27 cellular contexts compared by ENCODE assay signal in the genomic region with DNA sequence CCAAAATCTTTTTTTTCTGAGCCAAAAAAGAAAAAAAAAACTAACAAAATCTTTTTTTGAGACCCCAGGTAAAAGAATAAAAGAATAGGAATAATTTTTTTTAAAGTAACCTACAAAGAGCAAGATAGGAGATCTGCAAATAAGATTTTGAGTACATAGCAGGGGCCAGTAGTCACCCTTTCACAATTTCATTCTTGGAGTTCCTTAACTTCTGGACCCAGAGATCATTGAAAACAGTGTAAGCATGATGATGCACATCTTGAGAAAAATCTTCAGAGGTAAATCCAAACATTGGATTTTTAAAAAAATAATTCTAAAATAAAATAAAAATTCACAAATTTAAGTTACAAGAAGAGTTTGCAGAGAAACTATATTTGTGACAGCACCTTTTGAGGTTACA. TPM values are rescaled to one million over a fixed set of nuclear protein-coding genes. Genes with fewer than 3 reads are reported as not detected.
DNase-seq lines count a peak whose midpoint lies in the region; ATAC-seq and TF ChIP-seq lines count a peak whose summit lies in the region.
"Had no signal": no experiment of that assay in that cellular context is flagged by ENCODE, and none has a peak within 500 bp of the region (broad histone marks: within the 10 kb centered on the region; RNA-seq: fewer than 3 reads in every experiment).

No MANE protein-coding gene starts in this region.

- H3K36me3 ChIP-seq in Loucy (ENCODE audit: insufficient read depth, low read length) = peaks cover 99% of the 10 kb centered on the region

- no peak overlapping the region for H3K9ac ChIP-seq in Loucy (ENCODE audit: low read depth, low read length, poor library complexity, severe bottlenecking)

- DNase-seq in activated naive CD4-positive, alpha-beta T cell treated with anti-CD3 and anti-CD28 coated beads, Interleukin-2, amount 10 ng/mL, durations not matched to agents 7 days and 5 days = no peak
- DNase-seq in activated naive CD4-positive, alpha-beta T cell treated with anti-CD3 and anti-CD28 coated beads, Interleukin-2, amount 50 U/mL, for 72 hours (ENCODE audit: low spot score in 2 of 2) = no peak
- DNase-seq in fibroblast of gingiva (ENCODE audit: low read depth) (peak; percentile 40), AML-193 (lab: John Stamatoyannopoulos, UW) (no peak), NCI-H187 treated with DMSO at 0.1 percent for 48 hours (lab: John Stamatoyannopoulos, UW) (no peak), midbrain (lab: John Stamatoyannopoulos, UW) (no peak)
- DNase-seq in stimulated activated effector memory CD8-positive, alpha-beta T cell treated with anti-CD3 and anti-CD28 coated beads, Interleukin-12 subunit alpha, Interleukin-12 subunit beta, amount 100 ng/mL, for 72 hours (ENCODE audit: low spot score in 2 of 2) = no peak
- DNase-seq: activated CD4-positive, alpha-beta T cell treated with anti-CD3 and anti-CD28 coated beads for 4 hours; cortex of kidney; DMS53; endodermal cell; esophagus squamous epithelium; GF-D8; islet precursor cell; mucosa of descending colon; NCI-H2171 treated with DMSO at 0.1 percent for 48 hours; NCI-H524 treated with DMSO at 0.1 percent for 48 hours; nephron progenitor cell; NK-92 treated with Interleukin-12 subunit alpha and Interleukin-12 subunit beta, amount 100 ng/mL, for 24 hours; pancreas; SIG-M5; thyroid gland had no signal

- H3F3A ChIP-seq in Loucy (ENCODE audit: low read depth) = peaks cover 53% of the 10 kb centered on the region

- TF ChIP-seq CTCF in Loucy (conservative IDR thresholded peaks at IDR 0.05; ENCODE audit: low read length) = no peak

- no peaks in the 10 kb centered on the region for H3K9me2 ChIP-seq in Loucy (replicated peaks; ENCODE audit: low read depth, low read length)

- no peaks in the 10 kb centered on the region for H3K27me3 ChIP-seq in Loucy (ENCODE audit: insufficient read depth, low read length, poor library complexity, severe bottlenecking)
- H3K27me3 ChIP-seq: cardiac muscle cell, esophagus squamous epithelium, pancreas, right atrium auricular region, thyroid gland had no signal

- H3K4me3 Mint-ChIP-seq in activated naive CD4-positive, alpha-beta T cell treated with anti-CD3 and anti-CD28 coated beads, Interleukin-2, amount 10 ng/mL, durations not matched to agents 7 days and 5 days = no peak overlapping the region
- H3K4me3 Mint-ChIP-seq in stimulated activated effector memory CD8-positive, alpha-beta T cell treated with anti-CD3 and anti-CD28 coated beads, Interleukin-12 subunit alpha, Interleukin-12 subunit beta, amount 100 ng/mL, for 72 hours = no peak overlapping the region
- H3K4me3 Mint-ChIP-seq: endodermal cell; nephron progenitor cell; stimulated activated naive CD8-positive, alpha-beta T cell treated with anti-CD3 and anti-CD28 coated beads, Interleukin-15, Interleukin-2, amounts not matched to agents 100 ng/mL and 50 ng/mL, for 24 hours had no signal

- H3K4me2 ChIP-seq in Loucy (ENCODE audit: low read depth, low read length, poor library complexity, severe bottlenecking) = peak overlapping the region; percentile 17

- no peaks in the 10 kb centered on the region for H3K9me3 Mint-ChIP-seq in activated naive CD4-positive, alpha-beta T cell treated with anti-CD3 and anti-CD28 coated beads, Interleukin-2, amount 10 ng/mL, durations not matched to agents 7 days and 5 days
- H3K9me3 Mint-ChIP-seq in activated naive CD4-positive, alpha-beta T cell treated with anti-CD3 and anti-CD28 coated beads, Interleukin-2, amount 50 U/mL, for 72 hours = no peaks in the 10 kb centered on the region
- H3K9me3 Mint-ChIP-seq in stimulated activated effector memory CD8-positive, alpha-beta T cell treated with anti-CD3 and anti-CD28 coated beads, Interleukin-12 subunit alpha, Interleukin-12 subunit beta, amount 100 ng/mL, for 72 hours = no peaks in the 10 kb centered on the region
- H3K9me3 Mint-ChIP-seq: endodermal cell; nephron progenitor cell; stimulated activated naive CD8-positive, alpha-beta T cell treated with anti-CD3 and anti-CD28 coated beads, Interleukin-15, Interleukin-2, amounts not matched to agents 100 ng/mL and 50 ng/mL, for 24 hours had no signal

- peaks cover 63% of the 10 kb centered on the region for H3K36me3 Mint-ChIP-seq in activated naive CD4-positive, alpha-beta T cell treated with anti-CD3 and anti-CD28 coated beads, Interleukin-2, amount 10 ng/mL, durations not matched to agents 7 days and 5 days
- H3K36me3 Mint-ChIP-seq in activated naive CD4-positive, alpha-beta T cell treated with anti-CD3 and anti-CD28 coated beads, Interleukin-2, amount 50 U/mL, for 72 hours = peaks cover 28 to 58% of the 10 kb centered on the region in 2 donors
- peaks cover 100% of the 10 kb centered on the region for H3K36me3 Mint-ChIP-seq in stimulated activated effector memory CD8-positive, alpha-beta T cell treated with anti-CD3 and anti-CD28 coated beads, Interleukin-12 subunit alpha, Interleukin-12 subunit beta, amount 100 ng/mL, for 72 hours

- ATAC-seq in activated naive CD4-positive, alpha-beta T cell treated with anti-CD3 and anti-CD28 coated beads, Interleukin-2, amount 50 U/mL, for 72 hours = no peak
- ATAC-seq in stimulated activated effector memory CD8-positive, alpha-beta T cell treated with anti-CD3 and anti-CD28 coated beads, Interleukin-12 subunit alpha, Interleukin-12 subunit beta, amount 100 ng/mL, for 72 hours = no peak
- ATAC-seq: mucosa of descending colon, Panc1, pancreas had no signal

- peaks cover 98% of the 10 kb centered on the region for H4K20me1 ChIP-seq in Loucy (ENCODE audit: insufficient read depth, low read length, poor library complexity, severe bottlenecking)

- no peak overlapping the region for H3K4me3 ChIP-seq in Loucy (ENCODE audit: low read length, poor library complexity, severe bottlenecking)
- H3K4me3 ChIP-seq: cardiac muscle cell, esophagus squamous epithelium, mucosa of descending colon, pancreas, right atrium auricular region, thyroid gland had no signal

- H3K27me3 Mint-ChIP-seq in activated naive CD4-positive, alpha-beta T cell treated with anti-CD3 and anti-CD28 coated beads, Interleukin-2, amount 10 ng/mL, durations not matched to agents 7 days and 5 days = no peaks in the 10 kb centered on the region
- H3K27me3 Mint-ChIP-seq: stimulated activated naive CD8-positive, alpha-beta T cell treated with anti-CD3 and anti-CD28 coated beads, Interleukin-15, Interleukin-2, amounts not matched to agents 100 ng/mL and 50 ng/mL, for 24 hours had no signal

- peak overlapping the region; percentile 53 for H3K27ac Mint-ChIP-seq in activated naive CD4-positive, alpha-beta T cell treated with anti-CD3 and anti-CD28 coated beads, Interleukin-2, amount 10 ng/mL, durations not matched to agents 7 days and 5 days
- H3K27ac Mint-ChIP-seq in activated naive CD4-positive, alpha-beta T cell treated with anti-CD3 and anti-CD28 coated beads, Interleukin-2, amount 50 U/mL, for 72 hours = no peak overlapping the region
- H3K27ac Mint-ChIP-seq in stimulated activated effector memory CD8-positive, alpha-beta T cell treated with anti-CD3 and anti-CD28 coated beads, Interleukin-12 subunit alpha, Interleukin-12 subunit beta, amount 100 ng/mL, for 72 hours = peak overlapping the region; percentile 69
- H3K27ac Mint-ChIP-seq: endodermal cell, nephron progenitor cell had no signal

- peaks cover 41% of the 10 kb centered on the region for H3K4me1 ChIP-seq in Loucy (ENCODE audit: insufficient read depth, low read length, poor library complexity, severe bottlenecking)
- H3K4me1 ChIP-seq: esophagus squamous epithelium, pancreas, right atrium auricular region, thyroid gland had no signal

- CTCF ChIA-PET in activated naive CD4-positive, alpha-beta T cell treated with anti-CD3 and anti-CD28 coated beads, Interleukin-2, amount 10 ng/mL, durations not matched to agents 7 days and 5 days (lab: Charles Lee) = interaction anchor here (5.4 kb wide), 1 partner anchor 10 kb away, joined by 49 read pairs; no protein-coding TSS in a partner anchor

- H3K9me3 ChIP-seq in Loucy (ENCODE audit: insufficient read depth, low read depth, low read length) = no peaks in the 10 kb centered on the region
- H3K9me3 ChIP-seq: esophagus squamous epithelium, mucosa of descending colon, pancreas, right atrium auricular region, thyroid gland had no signal

- no peaks in the 10 kb centered on the region for H3K4me1 Mint-ChIP-seq in activated naive CD4-positive, alpha-beta T cell treated with anti-CD3 and anti-CD28 coated beads, Interleukin-2, amount 10 ng/mL, durations not matched to agents 7 days and 5 days
- H3K4me1 Mint-ChIP-seq in stimulated activated effector memory CD8-positive, alpha-beta T cell treated with anti-CD3 and anti-CD28 coated beads, Interleukin-12 subunit alpha, Interleukin-12 subunit beta, amount 100 ng/mL, for 72 hours = peaks cover 14% of the 10 kb centered on the region
- H3K4me1 Mint-ChIP-seq: endodermal cell, nephron progenitor cell had no signal

- H2AFZ ChIP-seq in Loucy (ENCODE audit: low read length) = no peak overlapping the region

- peaks cover 100% of the 10 kb centered on the region for H3K79me2 ChIP-seq in Loucy (ENCODE audit: insufficient read depth, low read length)

RNA-seq across cellular contexts. Expression of a gene that starts 18.8 kb away (rescaled TPM):
- total RNA-seq in activated naive CD4-positive, alpha-beta T cell treated with anti-CD3 and anti-CD28 coated beads, Interleukin-2, amount 50 U/mL, for 72 hours = 100 to 1,000 TPM; 396 to 546 TPM

Comparison
In these comparisons a context has a peak if more than half of its experiments do, and no peak if none do; other contexts are left out.
1. H3K27ac Mint-ChIP-seq: peak in activated naive CD4-positive, alpha-beta T cell treated with anti-CD3 and anti-CD28 coated beads, Interleukin-2, amount 10 ng/mL, durations not matched to agents 7 days and 5 days (single experiment) and stimulated activated effector memory CD8-positive, alpha-beta T cell treated with anti-CD3 and anti-CD28 coated beads, Interleukin-12 subunit alpha, Interleukin-12 subunit beta, amount 100 ng/mL, for 72 hours (single experiment); none in activated naive CD4-positive, alpha-beta T cell treated with anti-CD3 and anti-CD28 coated beads, Interleukin-2, amount 50 U/mL, for 72 hours (0 of 2).